23 cellular contexts compared by ENCODE assay signal in the genomic region with DNA sequence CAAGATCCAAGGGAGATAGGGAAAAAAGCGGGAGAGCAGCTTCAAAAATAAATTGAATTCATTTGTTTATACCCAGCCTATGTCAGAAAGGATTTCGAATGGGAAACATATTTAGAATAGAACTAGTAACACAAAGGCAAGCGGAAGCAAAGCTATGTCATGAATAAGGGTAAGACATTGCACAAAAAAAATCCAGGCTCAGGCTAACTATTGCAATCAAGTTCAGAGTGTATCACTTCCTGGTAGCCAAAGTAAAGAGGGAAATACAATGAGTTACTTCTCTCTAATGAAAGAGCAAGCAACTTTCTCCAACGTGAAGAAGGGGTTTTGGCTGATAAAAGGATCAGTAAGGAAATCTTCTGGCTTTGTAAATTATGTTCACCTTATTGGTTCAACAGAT.
"Had no signal": no experiment of that assay in that cellular context is flagged by ENCODE, and none has a peak within 500 bp of the region (broad histone marks: within the 10 kb centered on the region; RNA-seq: fewer than 3 reads in every experiment).

No MANE protein-coding gene starts in this region.

- FAIRE-seq: colon, keratinocyte, TTC549 had no signal

- H3K9me3 ChIP-seq: body of pancreas, ovary, psoas muscle, thoracic aorta had no signal

- H3K4me1 ChIP-seq: body of pancreas, psoas muscle had no signal

- H3K27ac ChIP-seq: epithelial cell of prostate, foreskin keratinocyte, ovary, psoas muscle had no signal

- H3K36me3 ChIP-seq: ovary, thoracic aorta had no signal

- ATAC-seq: activated T-helper 17 cell treated with anti-CD3 and anti-CD28 coated beads, Interleukin-2, amount 50 U/mL, for 72 hours; body of pancreas; foreskin keratinocyte; naive thymus-derived CD8-positive, alpha-beta T cell; psoas muscle; right cardiac atrium had no signal

- H3K27me3 ChIP-seq: body of pancreas, foreskin keratinocyte, ovary had no signal

- H3K4me3 ChIP-seq: body of pancreas, ovary, psoas muscle, smooth muscle cell, thoracic aorta had no signal

- DNase-seq: activated CD4-positive, alpha-beta memory T cell treated with anti-CD3 and anti-CD28 coated beads for 36 hours; activated naive CD4-positive, alpha-beta T cell treated with Interleukin-2 at 50 U/mL for 16 hours; activated naive CD8-positive, alpha-beta T cell treated with anti-CD3 and anti-CD28 coated beads, Interleukin-2, amount 10 ng/mL, durations not matched to agents 7 days and 5 days; activated T-cell treated with anti-CD3 and anti-CD28 coated beads, Interleukin-2, amount 50 U/mL, for 1 hour; amygdala; body of pancreas; central memory CD4-positive, alpha-beta T cell; endodermal cell; foreskin keratinocyte; glutamatergic neuron; hypothalamus; naive thymus-derived CD8-positive, alpha-beta T cell; ovary; psoas muscle; right cardiac atrium; stimulated activated CD4-positive, alpha-beta T cell treated with anti-CD3 and anti-CD28 coated beads, Interleukin-4, amount 100 ng/mL, for 1 hour had no signal
